ENCODE assay signal across 1 cellular context in genomic region chr4:38804654-38805295, GRCh38.
A peak's percentile ranks its signal among the peaks of the same experiment; 100 is the strongest.
TF ChIP-seq lines count a peak whose summit lies in the region.

Gene TLR1, minus strand, starts transcription at chr4:38804791. Its CDS starts 5,960 bp downstream, at chr4:38798831.

TF ChIP-seq in GM12878, 131 proteins besides CTCF, POLR2A, EP300 and RAD21 (continued from another document):
- no peak for TF ChIP-seq IRF3 (IDR thresholded peaks at IDR 0.05)
- TF ChIP-seq BHLHE40 (IDR thresholded peaks at IDR 0.05; ENCODE audit: borderline replicate concordance in 1 of 2, low read depth in 2 of 2, low read length in 1 of 2): peak; percentile 79 to 87
- TF ChIP-seq KLF5 (IDR thresholded peaks at IDR 0.05; ENCODE audit: partially characterized antibody): no peak
- TF ChIP-seq SPI1 (IDR thresholded peaks at IDR 0.05; ENCODE audit: borderline replicate concordance, insufficient read depth, low read depth, low read length): no peak
- 0 out of 2 replicates have a peak, but pooled peaks have one; percentile 50 for TF ChIP-seq ZBTB33 (IDR thresholded peaks at IDR 0.05)
- 0 out of 2 replicates have a peak, but pooled peaks have one; percentile 41 for TF ChIP-seq ZNF592 (IDR thresholded peaks at IDR 0.05)
- peak; percentile 67; the same call in 1 of the 2 replicates for TF ChIP-seq MLLT1 (IDR thresholded peaks at IDR 0.05)
- TF ChIP-seq NBN (IDR thresholded peaks at IDR 0.05): no peak
- TF ChIP-seq MTA3 (IDR thresholded peaks at IDR 0.05; ENCODE audit: borderline replicate concordance, low read length): peak; percentile 40; the same call in 1 of the 2 replicates
- TF ChIP-seq PKNOX1 (IDR thresholded peaks at IDR 0.05): no peak; the same call in 1 of the 2 replicates
- TF ChIP-seq CBX3 (IDR thresholded peaks at IDR 0.05; ENCODE audit: borderline replicate concordance, low read depth): no peak
- 0 out of 2 replicates have a peak, but pooled peaks have one; percentile 44 for TF ChIP-seq ZNF207 (IDR thresholded peaks at IDR 0.05; ENCODE audit: borderline replicate concordance)
- TF ChIP-seq BCLAF1 (IDR thresholded peaks at IDR 0.05): no peak
- peak; percentile 65; the same call in 1 of the 2 replicates for TF ChIP-seq RUNX3 (IDR thresholded peaks at IDR 0.05; ENCODE audit: low read length)
- TF ChIP-seq CBFB (IDR thresholded peaks at IDR 0.05; ENCODE audit: low read depth): 0 out of 2 replicates have a peak, but pooled peaks have one; percentile 28
- peak; percentile 23; the same call in 1 of the 2 replicates for TF ChIP-seq CBX5 (IDR thresholded peaks at IDR 0.05; ENCODE audit: low read depth)
- TF ChIP-seq TAF1 (IDR thresholded peaks at IDR 0.05; ENCODE audit: borderline replicate concordance, low read depth, low read length): no peak
- TF ChIP-seq ATF7 (IDR thresholded peaks at IDR 0.05; ENCODE audit: low read depth): peak; percentile 81
- peak; percentile 51; the same call in 1 of the 2 replicates for TF ChIP-seq NFIC (IDR thresholded peaks at IDR 0.05; ENCODE audit: low read depth, low read length)
- TF ChIP-seq POLR2AphosphoS2 (IDR thresholded peaks at IDR 0.05; ENCODE audit: low read depth, low read length): 0 out of 2 replicates have a peak, but pooled peaks have one; percentile 51
- no peak for TF ChIP-seq ZNF687 (IDR thresholded peaks at IDR 0.05)
- no peak; the same call in 1 of the 2 replicates for TF ChIP-seq PAX8 (IDR thresholded peaks at IDR 0.05)
- TF ChIP-seq E2F4 (IDR thresholded peaks at IDR 0.05; ENCODE audit: low read depth, low read length): no peak
- TF ChIP-seq POLR2AphosphoS5 (IDR thresholded peaks at IDR 0.05; ENCODE audit: low read length): peak; percentile 71; the same call in 1 of the 2 replicates
- TF ChIP-seq SMARCA5 (IDR thresholded peaks at IDR 0.05): 0 out of 2 replicates have a peak, but pooled peaks have one; percentile 68
- TF ChIP-seq NR2F1 (conservative IDR thresholded peaks at IDR 0.05): no peak
TF ChIP-seq in GM12878: peak in this region for 18.
